Comparison of ENCODE assay signal across 8 cellular contexts in genomic region chr4:145097821-145098674, GRCh38. TPM values are rescaled to one million over a fixed set of nuclear protein-coding genes. Genes with fewer than 3 reads are reported as not detected.
DNase-seq lines count a peak whose midpoint lies in the region; ATAC-seq, FAIRE-seq and TF ChIP-seq lines count a peak whose summit lies in the region.

Gene ABCE1, plus strand, starts transcription at chr4:145098311. Its CDS starts 6,102 bp downstream, at chr4:145104413.
Gene ANAPC10, minus strand, starts transcription at chr4:145098196. Its CDS starts 2,097 bp downstream, at chr4:145096099.

- FAIRE-seq in H54 (lab: Jason Lieb, UNC), result peak; percentile 45

- H3K4me1 ChIP-seq in RWPE2 (ENCODE audit: insufficient read depth, poor library complexity, severe bottlenecking), result peaks cover 13% of the 10 kb centered on the region

- no peaks in the 10 kb centered on the region for H3K27me3 Mint-ChIP-seq in activated T-helper 2 cell treated with anti-CD3 and anti-CD28 coated beads, Interferon-gamma antibody, Interleukin-2, Interleukin-4, amounts not matched to agents 10 μg/mL and 5 μg/mL and 100 μg/mL, durations not matched to agents 14 hours and 24 hours and 36 hours (ENCODE audit: low read depth)
- H3K27me3 Mint-ChIP-seq in natural killer cell (ENCODE audit: low read depth in 2 of 2), result no peaks in the 10 kb centered on the region

- peaks cover 3% of the 10 kb centered on the region for H3K9me3 ChIP-seq in RWPE2 (ENCODE audit: severe bottlenecking)

- H3K27ac ChIP-seq in RWPE2 (ENCODE audit: poor library complexity, severe bottlenecking), result peak within 1 kb of the TSS; percentile 72

- ATAC-seq in RWPE2 (ENCODE audit: low read depth) (peak; percentile 79), natural killer cell (peak; percentile 88 to 96 (median 94))

- H3K4me3 ChIP-seq in RWPE2 (ENCODE audit: severe bottlenecking), result peak within 1 kb of the TSS; percentile 85
- peak within 1 kb of the TSS; percentile 92 for H3K4me3 ChIP-seq in fibroblast of mammary gland (ENCODE audit: control insufficient read depth, low read depth, low read length)

- peaks cover 25% of the 10 kb centered on the region for H3K4me1 Mint-ChIP-seq in activated T-helper 2 cell treated with anti-CD3 and anti-CD28 coated beads, Interferon-gamma antibody, Interleukin-2, Interleukin-4, amounts not matched to agents 10 μg/mL and 5 μg/mL and 100 μg/mL, durations not matched to agents 14 hours and 24 hours and 36 hours (ENCODE audit: low read depth)
- peaks cover 25 to 43% of the 10 kb centered on the region in 2 donors for H3K4me1 Mint-ChIP-seq in natural killer cell

- peak within 1 kb of the TSS; percentile 95 for H3K4me3 Mint-ChIP-seq in activated T-helper 2 cell treated with anti-CD3 and anti-CD28 coated beads, Interferon-gamma antibody, Interleukin-2, Interleukin-4, amounts not matched to agents 10 μg/mL and 5 μg/mL and 100 μg/mL, durations not matched to agents 14 hours and 24 hours and 36 hours (ENCODE audit: low read depth)
- peak within 1 kb of the TSS; percentile 92 for H3K4me3 Mint-ChIP-seq in natural killer cell

- TF ChIP-seq POLR2A in H54 (IDR thresholded peaks at IDR 0.05; ENCODE audit: low read depth, low read length), result peak; percentile 87

- peaks cover 17% of the 10 kb centered on the region for H3K9me3 Mint-ChIP-seq in activated T-helper 2 cell treated with anti-CD3 and anti-CD28 coated beads, Interferon-gamma antibody, Interleukin-2, Interleukin-4, amounts not matched to agents 10 μg/mL and 5 μg/mL and 100 μg/mL, durations not matched to agents 14 hours and 24 hours and 36 hours
- H3K9me3 Mint-ChIP-seq in natural killer cell, result peaks cover 0 to 6% of the 10 kb centered on the region in 2 donors

- peak within 1 kb of the TSS; percentile 99 for H3K27ac Mint-ChIP-seq in activated T-helper 2 cell treated with anti-CD3 and anti-CD28 coated beads, Interferon-gamma antibody, Interleukin-2, Interleukin-4, amounts not matched to agents 10 μg/mL and 5 μg/mL and 100 μg/mL, durations not matched to agents 14 hours and 24 hours and 36 hours
- peak within 1 kb of the TSS; percentile 92 to 95 for H3K27ac Mint-ChIP-seq in natural killer cell

- intact Hi-C loops in activated T-helper 2 cell treated with anti-CD3 and anti-CD28 coated beads, Interferon-gamma antibody, Interleukin-2, Interleukin-4, amounts not matched to agents 10 μg/mL and 5 μg/mL and 100 μg/mL, durations not matched to agents 14 hours and 24 hours and 36 hours (cut with micrococcal nuclease), result loop anchor here (1.0 to 10.0 kb wide), 9 partner anchors 22 to 1585 kb away; partner anchors contain the start of genes MMAA, OTUD4, SMARCA5 and ZNF827
- intact Hi-C loops in natural killer cell (cut with micrococcal nuclease), result loop anchor here (1.0 to 2.0 kb wide), 3 partner anchors 82 to 1913 kb away; partner anchors contain the start of genes OTUD4, SMARCA5 and USP38

- H3K36me3 ChIP-seq in RWPE2 (ENCODE audit: low read depth), result peaks cover 71% of the 10 kb centered on the region

- H3K36me3 Mint-ChIP-seq in activated T-helper 2 cell treated with anti-CD3 and anti-CD28 coated beads, Interferon-gamma antibody, Interleukin-2, Interleukin-4, amounts not matched to agents 10 μg/mL and 5 μg/mL and 100 μg/mL, durations not matched to agents 14 hours and 24 hours and 36 hours (ENCODE audit: low read depth), result peaks cover 41% of the 10 kb centered on the region
- H3K36me3 Mint-ChIP-seq in natural killer cell, result peaks cover 25% of the 10 kb centered on the region

- DNase-seq in EL (peak; percentile 98), H54 (ENCODE audit: insufficient read length, low spot score) (peak; percentile 53), LoVo (ENCODE audit: low spot score) (peak; percentile 98), RWPE2 (ENCODE audit: low spot score) (peak; percentile 97), fibroblast of mammary gland (ENCODE audit: low read depth) (peak; percentile 99), natural killer cell (peak; percentile 90)
- DNase-seq in activated T-helper 2 cell treated with anti-CD3 and anti-CD28 coated beads, Interferon-gamma antibody, Interleukin-2, Interleukin-4, amounts not matched to agents 10 μg/mL and 5 μg/mL and 100 μg/mL, durations not matched to agents 14 hours and 24 hours and 36 hours (ENCODE audit: low spot score), result peak; percentile 93
- DNase-seq in stimulated activated naive CD4-positive, alpha-beta T cell treated with Interleukin-2 at 50 U/mL for 16 hours (lab: John Stamatoyannopoulos, UW), result peak; percentile 95

- no peaks in the 10 kb centered on the region for H3K27me3 ChIP-seq in RWPE2 (ENCODE audit: insufficient read depth, poor library complexity, severe bottlenecking)

- TF ChIP-seq CTCF in RWPE2 (IDR thresholded peaks at IDR 0.05; ENCODE audit: poor library complexity, severe bottlenecking) (peak; percentile 59), fibroblast of mammary gland (conservative IDR thresholded peaks at IDR 0.05; ENCODE audit: control insufficient read depth, insufficient read depth, low read depth, low read length) (peak; percentile 45), natural killer cell (IDR thresholded peaks at IDR 0.05) (no peak)

RNA-seq across cellular contexts. Expression of gene ABCE1, which starts in this region (rescaled TPM):
- total RNA-seq in activated T-helper 2 cell treated with anti-CD3 and anti-CD28 coated beads, Interferon-gamma antibody, Interleukin-2, Interleukin-4, amounts not matched to agents 10 μg/mL and 5 μg/mL and 100 μg/mL, durations not matched to agents 14 hours and 24 hours and 36 hours, result 162 and 173 TPM in 2 replicates
- total RNA-seq in natural killer cell, result 10 to 100 TPM; 25.8 to 33.8 (median 31.7) TPM

RNA-seq across cellular contexts. Expression of gene ANAPC10, which starts in this region (rescaled TPM):
- 28.0 and 29.4 TPM in 2 replicates for total RNA-seq in activated T-helper 2 cell treated with anti-CD3 and anti-CD28 coated beads, Interferon-gamma antibody, Interleukin-2, Interleukin-4, amounts not matched to agents 10 μg/mL and 5 μg/mL and 100 μg/mL, durations not matched to agents 14 hours and 24 hours and 36 hours
- total RNA-seq in natural killer cell, result 10 to 100 TPM; 27.9 to 37.7 (median 37.7) TPM

Comparison
In these comparisons a context has a peak if more than half of its experiments do, and no peak if none do; other contexts are left out.
1. Peak in every context shown above with its lines: DNase-seq, ATAC-seq, H3K4me3 ChIP-seq and H3K27ac ChIP-seq.